Comparison of ENCODE assay signal across 8 cellular contexts in genomic region chr3:11847035-11847394, GRCh38. TPM values are rescaled to one million over a fixed set of nuclear protein-coding genes. Genes with fewer than 3 reads are reported as not detected.
DNase-seq lines count a peak whose midpoint lies in the region; ATAC-seq lines count a peak whose summit lies in the region.

No MANE protein-coding gene starts in this region.

- no peaks in the 10 kb centered on the region for H3K27me3 Mint-ChIP-seq in activated CD4-positive, alpha-beta T cell treated with anti-CD3 and anti-CD28 coated beads for 36 hours
- H3K27me3 Mint-ChIP-seq in activated T-helper 1 cell treated with anti-CD3 and anti-CD28 coated beads, Interleukin-12 subunit alpha, Interleukin-12 subunit beta, Interleukin-2, Interleukin-4 antibody, amounts not matched to agents 30 ng/mL and 10 ng/mL and 1 ng/mL, durations not matched to agents 14 hours and 24 hours and 36 hours (ENCODE audit: insufficient read depth) = peaks cover 1% of the 10 kb centered on the region

- peak overlapping the region; percentile 85; the same call in 1 of the 2 replicates for H3K4me3 ChIP-seq in iPS-18c (ENCODE audit: insufficient read depth, low read depth, low read length)
- H3K4me3 ChIP-seq in subcutaneous abdominal adipose tissue (ENCODE audit: low read depth in 1 of 5, low read length in 5 of 5) = peak overlapping the region; percentile 70 to 99 (median 96)

- no peaks in the 10 kb centered on the region for H3K27me3 ChIP-seq in subcutaneous abdominal adipose tissue (ENCODE audit: control insufficient read depth in 5 of 5, insufficient read depth in 4 of 5, low read length in 5 of 5)

- H3K27ac ChIP-seq in subcutaneous abdominal adipose tissue (ENCODE audit: low read depth, low read length) = peak overlapping the region; percentile 90

- POLR2A ChIA-PET in activated CD4-positive, alpha-beta T cell treated with anti-CD3 and anti-CD28 coated beads for 36 hours (lab: Charles Lee) = no interaction called here

- DNase-seq in activated CD4-positive, alpha-beta T cell treated with anti-CD3 and anti-CD28 coated beads for 36 hours = no peak
- DNase-seq in activated CD4-positive, alpha-beta T cell treated with anti-CD3 and anti-CD28 coated beads, Interleukin-2, amount 50 U/mL, for 4 hours = no peak
- DNase-seq in activated T-helper 1 cell treated with anti-CD3 and anti-CD28 coated beads, Interleukin-12 subunit alpha, Interleukin-12 subunit beta, Interleukin-2, Interleukin-4 antibody, amounts not matched to agents 30 ng/mL and 10 ng/mL and 1 ng/mL, durations not matched to agents 14 hours and 24 hours and 36 hours (ENCODE audit: low spot score) = no peak
- DNase-seq in posterior cingulate gyrus (no peak), D341Med (ENCODE audit: low spot score) (no peak)

- peak overlapping the region; percentile 91 for H3K27ac Mint-ChIP-seq in activated CD4-positive, alpha-beta T cell treated with anti-CD3 and anti-CD28 coated beads for 36 hours
- peak overlapping the region; percentile 93 for H3K27ac Mint-ChIP-seq in activated T-helper 1 cell treated with anti-CD3 and anti-CD28 coated beads, Interleukin-12 subunit alpha, Interleukin-12 subunit beta, Interleukin-2, Interleukin-4 antibody, amounts not matched to agents 30 ng/mL and 10 ng/mL and 1 ng/mL, durations not matched to agents 14 hours and 24 hours and 36 hours

- ATAC-seq in activated CD4-positive, alpha-beta T cell treated with anti-CD3 and anti-CD28 coated beads for 36 hours = no peak
- ATAC-seq in GM21447 (IDR thresholded peaks at IDR 0.05; ENCODE audit: unreplicated experiment) = no peak

- H3K36me3 ChIP-seq in subcutaneous abdominal adipose tissue (ENCODE audit: control insufficient read depth in 5 of 5, insufficient read depth in 5 of 5, low read length in 5 of 5) = peaks cover 4 to 19% (median 13%) of the 10 kb centered on the region in 5 donors

- peak overlapping the region; percentile 48 to 94 (median 85) for H3K9ac ChIP-seq in subcutaneous abdominal adipose tissue (ENCODE audit: low read length in 5 of 5)

- no peaks in the 10 kb centered on the region for H3K9me3 Mint-ChIP-seq in activated CD4-positive, alpha-beta T cell treated with anti-CD3 and anti-CD28 coated beads for 36 hours (ENCODE audit: low read depth)
- no peaks in the 10 kb centered on the region for H3K9me3 Mint-ChIP-seq in activated T-helper 1 cell treated with anti-CD3 and anti-CD28 coated beads, Interleukin-12 subunit alpha, Interleukin-12 subunit beta, Interleukin-2, Interleukin-4 antibody, amounts not matched to agents 30 ng/mL and 10 ng/mL and 1 ng/mL, durations not matched to agents 14 hours and 24 hours and 36 hours

- intact Hi-C loops in activated CD4-positive, alpha-beta T cell treated with anti-CD3 and anti-CD28 coated beads for 36 hours (cut with DNase I, micrococcal nuclease) = loop anchor here (2.0 to 5.0 kb wide), 2 partner anchors 128 to 710 kb away; partner anchors contain the start of gene MKRN2 (in 1 of the 2)
- intact Hi-C loops in activated T-helper 1 cell treated with anti-CD3 and anti-CD28 coated beads, Interleukin-12 subunit alpha, Interleukin-12 subunit beta, Interleukin-2, Interleukin-4 antibody, amounts not matched to agents 30 ng/mL and 10 ng/mL and 1 ng/mL, durations not matched to agents 14 hours and 24 hours and 36 hours (cut with micrococcal nuclease) = loop anchor here (1.0 to 5.0 kb wide), 9 partner anchors 77 to 1915 kb away; partner anchors contain the start of genes ATG7, CRELD1, MKRN2 and TSEN2
- intact Hi-C loops in posterior cingulate gyrus (cut with DNase I) = loop anchor here (5.0 to 10.0 kb wide), 3 partner anchors 130 to 638 kb away; partner anchors contain the start of gene TSEN2

- H3K4me3 Mint-ChIP-seq in activated CD4-positive, alpha-beta T cell treated with anti-CD3 and anti-CD28 coated beads for 36 hours = peak overlapping the region; percentile 97
- peak overlapping the region; percentile 96 for H3K4me3 Mint-ChIP-seq in activated T-helper 1 cell treated with anti-CD3 and anti-CD28 coated beads, Interleukin-12 subunit alpha, Interleukin-12 subunit beta, Interleukin-2, Interleukin-4 antibody, amounts not matched to agents 30 ng/mL and 10 ng/mL and 1 ng/mL, durations not matched to agents 14 hours and 24 hours and 36 hours

- peaks cover 17% of the 10 kb centered on the region for H3K36me3 Mint-ChIP-seq in activated CD4-positive, alpha-beta T cell treated with anti-CD3 and anti-CD28 coated beads for 36 hours (ENCODE audit: low read depth)
- peaks cover 14% of the 10 kb centered on the region for H3K36me3 Mint-ChIP-seq in activated T-helper 1 cell treated with anti-CD3 and anti-CD28 coated beads, Interleukin-12 subunit alpha, Interleukin-12 subunit beta, Interleukin-2, Interleukin-4 antibody, amounts not matched to agents 30 ng/mL and 10 ng/mL and 1 ng/mL, durations not matched to agents 14 hours and 24 hours and 36 hours (ENCODE audit: low read depth)

- CTCF ChIA-PET in activated CD4-positive, alpha-beta T cell treated with anti-CD3 and anti-CD28 coated beads for 36 hours (lab: Charles Lee) = interaction anchor here (0.7 to 1.4 kb wide), 4 partner anchors 22 to 472 kb away, joined by 4 to 5 read pairs (median 4); no protein-coding TSS in a partner anchor

- H3K4me1 ChIP-seq in subcutaneous abdominal adipose tissue (ENCODE audit: control insufficient read depth in 5 of 5, insufficient read depth in 5 of 5, low read length in 5 of 5) = peaks cover 9 to 43% (median 26%) of the 10 kb centered on the region in 5 donors

- H3K9me3 ChIP-seq in iPS-18c (ENCODE audit: control insufficient read depth, insufficient read depth, low read length) = no peaks in the 10 kb centered on the region
- H3K9me3 ChIP-seq in subcutaneous abdominal adipose tissue (ENCODE audit: control insufficient read depth in 5 of 5, low read length in 5 of 5) = no peaks in the 10 kb centered on the region

- H3K4me1 Mint-ChIP-seq in activated CD4-positive, alpha-beta T cell treated with anti-CD3 and anti-CD28 coated beads for 36 hours = peaks cover 31% of the 10 kb centered on the region
- H3K4me1 Mint-ChIP-seq in activated T-helper 1 cell treated with anti-CD3 and anti-CD28 coated beads, Interleukin-12 subunit alpha, Interleukin-12 subunit beta, Interleukin-2, Interleukin-4 antibody, amounts not matched to agents 30 ng/mL and 10 ng/mL and 1 ng/mL, durations not matched to agents 14 hours and 24 hours and 36 hours (ENCODE audit: low read depth) = peaks cover 26% of the 10 kb centered on the region

RNA-seq across cellular contexts. Expression of gene TAMM41, which starts 0.3 kb away (rescaled TPM):
- total RNA-seq in activated CD4-positive, alpha-beta T cell treated with anti-CD3 and anti-CD28 coated beads for 36 hours = 10 to 100 TPM; 26.3 to 30.2 TPM
- total RNA-seq in activated T-helper 1 cell treated with anti-CD3 and anti-CD28 coated beads, Interleukin-12 subunit alpha, Interleukin-12 subunit beta, Interleukin-2, Interleukin-4 antibody, amounts not matched to agents 30 ng/mL and 10 ng/mL and 1 ng/mL, durations not matched to agents 14 hours and 24 hours and 36 hours = 35.2 and 38.0 TPM in 2 replicates
